In the genomic region with DNA sequence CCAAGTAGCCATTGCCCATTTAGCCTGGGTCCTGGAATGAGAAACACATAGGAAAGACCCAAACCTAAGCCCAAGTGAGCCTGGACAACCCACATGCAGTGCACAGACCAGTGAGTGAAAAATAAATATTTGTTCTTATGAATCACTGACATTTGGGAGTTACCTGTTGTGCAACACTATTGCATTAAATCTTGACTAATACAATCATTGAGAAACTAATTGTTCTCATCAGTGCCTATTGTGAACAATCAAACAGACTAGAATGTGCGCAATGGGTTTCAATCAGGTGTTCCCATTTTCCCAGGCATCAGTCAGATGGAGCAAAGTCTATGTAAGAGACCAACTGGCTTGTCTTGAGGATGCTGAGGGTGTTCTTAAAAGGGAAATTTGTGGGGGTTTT, we compare ENCODE assay signal across 19 cellular contexts. TPM values are rescaled to one million over a fixed set of nuclear protein-coding genes. Genes with fewer than 3 reads are reported as not detected.
DNase-seq lines count a peak whose midpoint lies in the region; ATAC-seq, FAIRE-seq and TF ChIP-seq lines count a peak whose summit lies in the region.
"Had no signal": no experiment of that assay in that cellular context is flagged by ENCODE, and none has a peak within 500 bp of the region (broad histone marks: within the 10 kb centered on the region; RNA-seq: fewer than 3 reads in every experiment).

No MANE protein-coding gene starts in this region.

- no peaks in the 10 kb centered on the region for H3K9me2 ChIP-seq in GM23248 (ENCODE audit: insufficient read depth)
- H3K9me2 ChIP-seq in PC-3 (replicated peaks; ENCODE audit: low read length) = no peaks in the 10 kb centered on the region

- no peak overlapping the region for H3K9ac ChIP-seq in GM23248
- no peak overlapping the region for H3K9ac ChIP-seq in PC-3 (ENCODE audit: low read length)

- H3K27ac Mint-ChIP-seq in stimulated activated naive CD8-positive, alpha-beta T cell treated with anti-CD3 and anti-CD28 coated beads, Interleukin-15, amount 100 ng/mL, for 72 hours = no peak overlapping the region
- H3K27ac Mint-ChIP-seq in glutamatergic neuron (ENCODE audit: unreplicated experiment) = no peak overlapping the region
- H3K27ac Mint-ChIP-seq: activated naive CD8-positive, alpha-beta T cell treated with anti-CD3 and anti-CD28 coated beads, Interleukin-2, amount 10 ng/mL, durations not matched to agents 7 days and 5 days; activated T-helper 17 cell treated with anti-CD3 and anti-CD28 coated beads, Interleukin-2, amount 50 U/mL, for 72 hours; B cell; brain; stimulated activated naive B cell treated with anti-CD40 and anti-IgM and Interleukin-4, amounts not matched to agents 10 μg/mL and 1 μg/mL and 100 μg/mL, for 72 hours had no signal

- H3K9me3 Mint-ChIP-seq in stimulated activated naive CD8-positive, alpha-beta T cell treated with anti-CD3 and anti-CD28 coated beads, Interleukin-15, amount 100 ng/mL, for 72 hours = no peaks in the 10 kb centered on the region
- peaks cover 9% of the 10 kb centered on the region for H3K9me3 Mint-ChIP-seq in glutamatergic neuron (ENCODE audit: unreplicated experiment)
- H3K9me3 Mint-ChIP-seq: activated naive CD8-positive, alpha-beta T cell treated with anti-CD3 and anti-CD28 coated beads, Interleukin-2, amount 10 ng/mL, durations not matched to agents 7 days and 5 days; activated T-helper 17 cell treated with anti-CD3 and anti-CD28 coated beads, Interleukin-2, amount 50 U/mL, for 72 hours; stimulated activated naive B cell treated with anti-CD40 and anti-IgM and Interleukin-4, amounts not matched to agents 10 μg/mL and 1 μg/mL and 100 μg/mL, for 72 hours had no signal

- CTCF ChIA-PET in PC-3 (lab: Charles Lee) = no interaction called here

- no peaks in the 10 kb centered on the region for H3K4me1 Mint-ChIP-seq in stimulated activated naive CD8-positive, alpha-beta T cell treated with anti-CD3 and anti-CD28 coated beads, Interleukin-15, amount 100 ng/mL, for 72 hours
- no peaks in the 10 kb centered on the region for H3K4me1 Mint-ChIP-seq in glutamatergic neuron (ENCODE audit: low read depth, unreplicated experiment)
- H3K4me1 Mint-ChIP-seq: activated naive CD8-positive, alpha-beta T cell treated with anti-CD3 and anti-CD28 coated beads, Interleukin-2, amount 10 ng/mL, durations not matched to agents 7 days and 5 days; activated T-helper 17 cell treated with anti-CD3 and anti-CD28 coated beads, Interleukin-2, amount 50 U/mL, for 72 hours; B cell; brain; stimulated activated naive B cell treated with anti-CD40 and anti-IgM and Interleukin-4, amounts not matched to agents 10 μg/mL and 1 μg/mL and 100 μg/mL, for 72 hours had no signal

- no peaks in the 10 kb centered on the region for H3F3A ChIP-seq in GM23248 (ENCODE audit: insufficient read depth)
- H3F3A ChIP-seq in PC-3 (ENCODE audit: low read length, unreplicated experiment) = no peaks in the 10 kb centered on the region

- H4K20me1 ChIP-seq in GM23248 (ENCODE audit: insufficient read depth) = no peaks in the 10 kb centered on the region
- no peaks in the 10 kb centered on the region for H4K20me1 ChIP-seq in PC-3 (ENCODE audit: low read length)

- H3K36me3 ChIP-seq in GM23248 (ENCODE audit: low read depth) = no peaks in the 10 kb centered on the region
- H3K36me3 ChIP-seq in PC-3 (ENCODE audit: low read depth, low read length) = no peaks in the 10 kb centered on the region
- no peaks in the 10 kb centered on the region for H3K36me3 ChIP-seq in pancreas
- H3K36me3 ChIP-seq in tibial artery = no peaks in the 10 kb centered on the region
- H3K36me3 ChIP-seq: tibial nerve had no signal

- intact Hi-C loops in PC-3 (cut with micrococcal nuclease) (no loop called here), pancreas (cut with DNase I) (no loop called here), tibial artery (cut with DNase I; ENCODE audit: low total_unique reads) (no loop called here)

- H3K27me3 Mint-ChIP-seq in stimulated activated naive CD8-positive, alpha-beta T cell treated with anti-CD3 and anti-CD28 coated beads, Interleukin-15, amount 100 ng/mL, for 72 hours = peaks cover 10% of the 10 kb centered on the region
- H3K27me3 Mint-ChIP-seq in glutamatergic neuron (ENCODE audit: unreplicated experiment) = no peaks in the 10 kb centered on the region
- H3K27me3 Mint-ChIP-seq: brain had no signal

- FAIRE-seq in pancreas (lab: Jason Lieb, UNC) = no peak

- in situ Hi-C loops in GM23248 (cut with MboI) = no loop called here

- H3K4me1 ChIP-seq in GM23248 (ENCODE audit: insufficient read depth) = no peaks in the 10 kb centered on the region
- peaks cover 16% of the 10 kb centered on the region for H3K4me1 ChIP-seq in PC-3 (ENCODE audit: insufficient read depth, low read length)
- no peaks in the 10 kb centered on the region for H3K4me1 ChIP-seq in pancreas
- no peaks in the 10 kb centered on the region for H3K4me1 ChIP-seq in tibial artery
- H3K4me1 ChIP-seq: tibial nerve had no signal

- H3K4me2 ChIP-seq in GM23248 (ENCODE audit: unreplicated experiment) (no peak overlapping the region), PC-3 (ENCODE audit: low read length) (peak overlapping the region; percentile 38; the same call in 1 of the 2 replicates)

- no peaks in the 10 kb centered on the region for H3K79me2 ChIP-seq in GM23248 (ENCODE audit: insufficient read depth)
- no peaks in the 10 kb centered on the region for H3K79me2 ChIP-seq in PC-3 (ENCODE audit: low read length)

- H3K27ac ChIP-seq in GM23248 = no peak overlapping the region
- H3K27ac ChIP-seq in PC-3 (ENCODE audit: low read length) = peak overlapping the region; percentile 31
- no peak overlapping the region for H3K27ac ChIP-seq in pancreas
- no peak overlapping the region for H3K27ac ChIP-seq in tibial artery
- H3K27ac ChIP-seq: tibial nerve had no signal

- no peak overlapping the region for H3K4me3 Mint-ChIP-seq in stimulated activated naive CD8-positive, alpha-beta T cell treated with anti-CD3 and anti-CD28 coated beads, Interleukin-15, amount 100 ng/mL, for 72 hours
- H3K4me3 Mint-ChIP-seq in glutamatergic neuron (ENCODE audit: unreplicated experiment) = no peak overlapping the region
- H3K4me3 Mint-ChIP-seq: activated naive CD8-positive, alpha-beta T cell treated with anti-CD3 and anti-CD28 coated beads, Interleukin-2, amount 10 ng/mL, durations not matched to agents 7 days and 5 days; activated T-helper 17 cell treated with anti-CD3 and anti-CD28 coated beads, Interleukin-2, amount 50 U/mL, for 72 hours; B cell; brain; stimulated activated naive B cell treated with anti-CD40 and anti-IgM and Interleukin-4, amounts not matched to agents 10 μg/mL and 1 μg/mL and 100 μg/mL, for 72 hours had no signal

- POLR2A ChIA-PET in PC-3 (lab: Charles Lee; ENCODE audit: unreplicated experiment) = no interaction called here

- H2AFZ ChIP-seq in GM23248 = no peak overlapping the region
- no peak overlapping the region for H2AFZ ChIP-seq in PC-3 (ENCODE audit: low read length)

- BruUV-seq in PC-3 (replicated peaks; lab: Mats Ljungman, UMichigan) = no TSS peak

- H3K9me3 ChIP-seq in GM23248 (ENCODE audit: low read depth) (no peaks in the 10 kb centered on the region), PC-3 (ENCODE audit: low read length) (no peaks in the 10 kb centered on the region), pancreas (no peaks in the 10 kb centered on the region), tibial artery (no peaks in the 10 kb centered on the region)
- H3K9me3 ChIP-seq: tibial nerve had no signal

- 0 out of 2 replicates have a peak, but pooled peaks cover under 1% of the 10 kb centered on the region for H3K27me3 ChIP-seq in GM23248 (replicated peaks; ENCODE audit: insufficient read depth)
- H3K27me3 ChIP-seq in PC-3 (ENCODE audit: low read length) = no peaks in the 10 kb centered on the region
- H3K27me3 ChIP-seq in pancreas = no peaks in the 10 kb centered on the region
- no peaks in the 10 kb centered on the region for H3K27me3 ChIP-seq in tibial artery
- H3K27me3 ChIP-seq: tibial nerve had no signal

- 43% methylated on average over 1 of the region's 1 CpG for WGBS in GM23248 (ENCODE audit: low coverage in 1 of 2, low lambda C conversion rate in 2 of 2, missing lambda C conversion rate in 2 of 2), 2 experiments
- 94 to 97% methylated on average over 1 of the region's 1 CpG for WGBS in pancreas, 2 donors

- DNase-seq in GM23248 (peak; percentile 52), PC-3 (peak; percentile 82), fibroblast of mammary gland (ENCODE audit: low read depth) (peak; percentile 87), pancreas (peak in 1 of 6 donors; percentile 13), tibial artery (no peak), glutamatergic neuron (no peak)
- no peak for DNase-seq in stimulated activated naive CD8-positive, alpha-beta T cell treated with anti-CD3 and anti-CD28 coated beads, Interleukin-15, amount 100 ng/mL, for 72 hours
- DNase-seq: activated naive CD8-positive, alpha-beta T cell treated with anti-CD3 and anti-CD28 coated beads, Interleukin-2, amount 10 ng/mL, durations not matched to agents 7 days and 5 days; MM.1S; NCI-H2029 treated with DMSO at 0.1 percent for 48 hours; nucleus accumbens; retina; RPMI8226; stimulated activated naive B cell treated with anti-CD40 and anti-IgM and Interleukin-4, amounts not matched to agents 10 μg/mL and 1 μg/mL and 100 μg/mL, for 72 hours had no signal

- no peak overlapping the region for H3K4me3 ChIP-seq in GM23248
- no peak overlapping the region for H3K4me3 ChIP-seq in PC-3 (ENCODE audit: low read length)
- no peak overlapping the region for H3K4me3 ChIP-seq in fibroblast of mammary gland (ENCODE audit: control insufficient read depth, low read depth, low read length)
- H3K4me3 ChIP-seq in pancreas = no peak overlapping the region
- H3K4me3 ChIP-seq in tibial artery = no peak overlapping the region
- H3K4me3 ChIP-seq: tibial nerve had no signal

- no peak for TF ChIP-seq CTCF in PC-3 (conservative IDR thresholded peaks at IDR 0.05; ENCODE audit: low read depth, low read length)
- TF ChIP-seq CTCF in fibroblast of mammary gland (conservative IDR thresholded peaks at IDR 0.05; ENCODE audit: control insufficient read depth, insufficient read depth, low read depth, low read length) = no peak
- no peak for TF ChIP-seq CTCF in pancreas (IDR thresholded peaks at IDR 0.05)
- no peak for TF ChIP-seq CTCF in tibial artery (IDR thresholded peaks at IDR 0.05)
- no peak for TF ChIP-seq CTCF in glutamatergic neuron (IDR thresholded peaks at IDR 0.05; ENCODE audit: partially characterized antibody, unreplicated experiment)

- peak; percentile 91 for ATAC-seq in PC-3
- peak in 3 of 4 donors; percentile 51 to 76 (median 64) for ATAC-seq in pancreas
- ATAC-seq in SK-N-SH treated with all-trans-retinoic acid at 6 μM for 48 hours = no peak
- ATAC-seq in stimulated activated naive CD8-positive, alpha-beta T cell treated with anti-CD3 and anti-CD28 coated beads, Interleukin-15, amount 100 ng/mL, for 72 hours = no peak
- ATAC-seq: activated T-helper 17 cell treated with anti-CD3 and anti-CD28 coated beads, Interleukin-2, amount 50 U/mL, for 72 hours; stimulated activated naive B cell treated with anti-CD40 and anti-IgM and Interleukin-4, amounts not matched to agents 10 μg/mL and 1 μg/mL and 100 μg/mL, for 72 hours had no signal

- H3K36me3 Mint-ChIP-seq in glutamatergic neuron (ENCODE audit: unreplicated experiment) = no peaks in the 10 kb centered on the region
- H3K36me3 Mint-ChIP-seq: activated naive CD8-positive, alpha-beta T cell treated with anti-CD3 and anti-CD28 coated beads, Interleukin-2, amount 10 ng/mL, durations not matched to agents 7 days and 5 days; brain; stimulated activated naive B cell treated with anti-CD40 and anti-IgM and Interleukin-4, amounts not matched to agents 10 μg/mL and 1 μg/mL and 100 μg/mL, for 72 hours had no signal

RNA-seq across cellular contexts. Expression of a gene that starts 54.7 kb away (rescaled TPM):
- 13.0 and 19.5 TPM in 2 replicates for total RNA-seq in GM23248 (2014; rRNA removed; shearing (Covaris generic))
- polyA plus RNA-seq in GM23248 (2016; fragmentation: Nextera tagmentation; extraction: Ambion mirVana) (15.2 and 18.3 TPM in 2 replicates), pancreas (10 to 100 TPM; 11.1 to 19.7 TPM)
- total RNA-seq in PC-3 (2014; rRNA removed) (42.6 and 46.2 TPM in 2 replicates), pancreas (10 to 100 TPM; 12.6 to 23.0 (median 14.4) TPM), glutamatergic neuron (ENCODE audit: unreplicated experiment) (35.5 TPM)

RNA-seq across cellular contexts. Expression of a gene that starts 59.6 kb away (rescaled TPM):
- 33.4 and 40.5 TPM in 2 replicates for total RNA-seq in GM23248 (2014; rRNA removed; shearing (Covaris generic))
- polyA plus RNA-seq in GM23248 (2016; fragmentation: Nextera tagmentation; extraction: Ambion mirVana) = 35.0 and 36.7 TPM in 2 replicates
- total RNA-seq in PC-3 (2014; rRNA removed) = 44.2 and 55.6 TPM in 2 replicates
- total RNA-seq in pancreas = 10 to 100 TPM in 5 of 6 donors, 1 to 10 TPM in 1; 9.9 to 13.8 (median 10.5) TPM
- 10 to 100 TPM in 1 of 2 donors, 1 to 10 TPM in 1; 6.3 to 15.1 TPM for polyA plus RNA-seq in pancreas
- total RNA-seq in glutamatergic neuron (ENCODE audit: unreplicated experiment) = 181 TPM

Comparison
In these comparisons a context has a peak if more than half of its experiments do, and no peak if none do; other contexts are left out.
1. DNase-seq: peak in GM23248 (single experiment), PC-3 (single experiment) and fibroblast of mammary gland (single experiment); none in stimulated activated naive CD8-positive, alpha-beta T cell treated with anti-CD3 and anti-CD28 coated beads, Interleukin-15, amount 100 ng/mL, for 72 hours (0 of 2), tibial artery (0 of 2) and glutamatergic neuron (single experiment).
2. ATAC-seq: peak in PC-3 (single experiment) and pancreas (3 of 4); none in SK-N-SH treated with all-trans-retinoic acid at 6 μM for 48 hours (single experiment) and stimulated activated naive CD8-positive, alpha-beta T cell treated with anti-CD3 and anti-CD28 coated beads, Interleukin-15, amount 100 ng/mL, for 72 hours (single experiment).